9 cellular contexts compared by ENCODE assay signal in genomic region chr17:75645889-75646625, GRCh38. TPM values are rescaled to one million over a fixed set of nuclear protein-coding genes. Genes with fewer than 3 reads are reported as not detected.
A peak's percentile ranks its signal among the peaks of the same experiment; 100 is the strongest.
DNase-seq lines count a peak whose midpoint lies in the region; ATAC-seq, FAIRE-seq and TF ChIP-seq lines count a peak whose summit lies in the region.
"Had no signal": no experiment of that assay in that cellular context is flagged by ENCODE, and none has a peak within 500 bp of the region (broad histone marks: within the 10 kb centered on the region; RNA-seq: fewer than 3 reads in every experiment).

No MANE protein-coding gene starts in this region.

- no peak; a peak in 1 of 5 replicates for TF ChIP-seq RAD21 in A549 (conservative IDR thresholded peaks at IDR 0.05 in 1 of 2, IDR thresholded peaks at IDR 0.05 in 1 of 2)

- TF ChIP-seq POLR2A in A549 (IDR thresholded peaks at IDR 0.05; ENCODE audit: low read length) (peak; percentile 38; the same call in 1 of the 2 replicates), GM18951 (IDR thresholded peaks at IDR 0.05; ENCODE audit: extremely low read depth, insufficient read depth, insufficient read length) (peak; percentile 75)

- H4K20me1 ChIP-seq in astrocyte (ENCODE audit: insufficient read depth, low read length) = peaks cover 3% of the 10 kb centered on the region

- peak overlapping the region; percentile 90 for H3K27ac Mint-ChIP-seq in astrocyte (ENCODE audit: unreplicated experiment)

- H3K9me3 Mint-ChIP-seq in astrocyte (ENCODE audit: unreplicated experiment) = no peaks in the 10 kb centered on the region

- WGBS in A549 (ENCODE audit: missing lambda C conversion rate) = 15% methylated on average over 16 of the region's 16 CpGs

- FAIRE-seq in A549 (lab: Jason Lieb, UNC) = peak; percentile 90
- no peak for FAIRE-seq in astrocyte (lab: Jason Lieb, UNC)

- DNase-seq in A549 (ENCODE audit: low read depth in 1 of 2, low spot score in 1 of 2) = peak; percentile 94 to 99
- peak; percentile 97 for DNase-seq in HT-29 (ENCODE audit: low spot score)
- DNase-seq in astrocyte (ENCODE audit: low read depth) = no peak
- peak; percentile 94 for DNase-seq in medulla oblongata (ENCODE audit: extremely low spot score)
- no peak for DNase-seq in EL
- no peak for DNase-seq in NK-92 (lab: John Stamatoyannopoulos, UW; ENCODE audit: unreplicated experiment)
- no peak for DNase-seq in NCI-H524 (lab: John Stamatoyannopoulos, UW)

- peaks cover 16% of the 10 kb centered on the region for H3K36me3 Mint-ChIP-seq in astrocyte (ENCODE audit: low read depth, unreplicated experiment)

- H3K9ac ChIP-seq in astrocyte (ENCODE audit: low read length) = no peak overlapping the region

- in situ Hi-C loops in GM18951 (cut with MboI; ENCODE audit: low sequenced_read_pairs, unreplicated experiment) = no loop called here

- H3K9me3 ChIP-seq in A549 (no peaks in the 10 kb centered on the region), astrocyte (ENCODE audit: insufficient read depth, low read depth, low read length) (no peaks in the 10 kb centered on the region)
- H3K9me3 ChIP-seq: ascending aorta had no signal

- ATAC-seq in A549 = peak; percentile 90 to 96

- H3K27me3 ChIP-seq in astrocyte (ENCODE audit: insufficient read depth, low read length) = no peaks in the 10 kb centered on the region
- H3K27me3 ChIP-seq: ascending aorta had no signal

- H2AFZ ChIP-seq in astrocyte (ENCODE audit: low read depth, low read length) = no peak overlapping the region

- H3K36me3 ChIP-seq in astrocyte (ENCODE audit: insufficient read depth, low read length) = peaks cover 7% of the 10 kb centered on the region

- H3K4me2 ChIP-seq in A549 (peak overlapping the region; percentile 79), astrocyte (ENCODE audit: low read length) (no peak overlapping the region)

- H3K4me3 ChIP-seq in A549 (peak overlapping the region; percentile 25; the same call in 1 of the 3 replicates), astrocyte (ENCODE audit: insufficient read depth, low read depth, low read length) (no peak overlapping the region)
- H3K4me3 ChIP-seq: ascending aorta had no signal

- CTCF ChIA-PET in A549 (lab: Yijun Ruan, JAX) = interaction anchor here (1.0 to 51.3 kb wide), 13 partner anchors 0 to 372 kb away, joined by 3 to 2254 read pairs (median 6); partner anchors contain the start of genes GALK1, RECQL5, SAP30BP and SMIM5

- H3K27me3 Mint-ChIP-seq in astrocyte (ENCODE audit: low read depth, unreplicated experiment) = no peaks in the 10 kb centered on the region

- no peak for TF ChIP-seq EP300 in A549 (IDR thresholded peaks at IDR 0.05)

- peaks cover 12% of the 10 kb centered on the region for H3K4me1 Mint-ChIP-seq in astrocyte (ENCODE audit: low read depth, unreplicated experiment)

- no peaks in the 10 kb centered on the region for H3K79me2 ChIP-seq in astrocyte (ENCODE audit: insufficient read depth, low read length)

- H3K27ac ChIP-seq in A549 (peak overlapping the region; percentile 91 to 92), astrocyte (ENCODE audit: low read depth, low read length) (no peak overlapping the region)

- TF ChIP-seq CTCF in A549 (IDR thresholded peaks at IDR 0.05) (no peak), astrocyte (IDR thresholded peaks at IDR 0.05; ENCODE audit: insufficient read depth, low read depth, low read length) (no peak)

- peaks cover 31% of the 10 kb centered on the region for H3K4me1 ChIP-seq in A549
- peaks cover 8% of the 10 kb centered on the region for H3K4me1 ChIP-seq in astrocyte (ENCODE audit: insufficient read depth, low read length)
- H3K4me1 ChIP-seq: ascending aorta had no signal

- no peak overlapping the region for H3K4me3 Mint-ChIP-seq in astrocyte (ENCODE audit: unreplicated experiment)

- POLR2A ChIA-PET in A549 (lab: Yijun Ruan, JAX) = interaction anchor here (0.7 to 2.8 kb wide), 8 partner anchors 8 to 134 kb away, joined by 3 to 15 read pairs (median 4); partner anchors contain the start of genes RECQL5 and SMIM5

TF ChIP-seq in A549, 52 proteins besides CTCF, POLR2A, EP300 and RAD21 (continues in another document):
- TF ChIP-seq RNF2 (IDR thresholded peaks at IDR 0.05; ENCODE audit: borderline replicate concordance, low read depth) (no peak), BHLHE40 (IDR thresholded peaks at IDR 0.05; ENCODE audit: low read depth, low read length) (no peak), FOSL2 (IDR thresholded peaks at IDR 0.05) (no peak), FOSL2 (CRISPR knock-in tag; IDR thresholded peaks at IDR 0.05) (peak; percentile 30; the same call in 1 of the 2 replicates), MAFK (IDR thresholded peaks at IDR 0.05; ENCODE audit: partially characterized antibody) (peak; percentile 66), HES2 (IDR thresholded peaks at IDR 0.05) (no peak), RARB (CRISPR knock-in tag; IDR thresholded peaks at IDR 0.05) (peak; percentile 68; the same call in 1 of the 2 replicates), JUN (IDR thresholded peaks at IDR 0.05) (peak; percentile 45 to 47; a peak in 2 of 5 replicates), TP53 (CRISPR knock-in tag; IDR thresholded peaks at IDR 0.05) (no peak; the same call in 1 of the 2 replicates), CEBPB (IDR thresholded peaks at IDR 0.05) (no peak), CBX2 (IDR thresholded peaks at IDR 0.05; ENCODE audit: borderline replicate concordance, low read depth) (no peak), GATA3 (IDR thresholded peaks at IDR 0.05; ENCODE audit: borderline replicate concordance) (no peak), POLR2AphosphoS2 (conservative IDR thresholded peaks at IDR 0.05; ENCODE audit: low read length) (no peak), HDAC2 (IDR thresholded peaks at IDR 0.05) (no peak), FOXS1 (CRISPR knock-in tag; IDR thresholded peaks at IDR 0.05) (peak; percentile 46; the same call in 1 of the 2 replicates), RFX5 (IDR thresholded peaks at IDR 0.05) (peak; percentile 67), EHF (CRISPR knock-in tag; IDR thresholded peaks at IDR 0.05) (peak; percentile 82; the same call in 1 of the 2 replicates), MAZ (IDR thresholded peaks at IDR 0.05; ENCODE audit: borderline replicate concordance, low read depth, low read length) (no peak), HOXB13 (CRISPR knock-in tag; IDR thresholded peaks at IDR 0.05; ENCODE audit: low read depth) (peak; percentile 13), ESRRA (IDR thresholded peaks at IDR 0.05; ENCODE audit: borderline replicate concordance, low read length) (no peak), PBX3 (IDR thresholded peaks at IDR 0.05) (0 out of 2 replicates have a peak, but pooled peaks have one; percentile 40), TFCP2L1 (CRISPR knock-in tag; IDR thresholded peaks at IDR 0.05) (peak; percentile 11; the same call in 1 of the 2 replicates), FOSB (CRISPR knock-in tag; IDR thresholded peaks at IDR 0.05) (peak; percentile 89), NFE2L2 (conservative IDR thresholded peaks at IDR 0.05; ENCODE audit: low read length) (no peak)

RNA-seq across cellular contexts. Expression of gene SMIM5, which starts 12.8 kb away (rescaled TPM):
- 0.25 and 0.30 TPM in 2 replicates for polyA plus RNA-seq in A549 (2011; rRNA removed)
- 0.10 and 0.25 TPM in 2 replicates for polyA plus RNA-seq in A549 (2012; cell fraction: cytosol; rRNA removed)
- 0.86 and 0.97 TPM in 2 replicates for polyA plus RNA-seq in A549 (2012; cell fraction: nucleus; rRNA removed)
- 0.15 to 0.33 TPM (median 0.20 TPM) in 3 replicates for polyA plus RNA-seq in A549 (2017; fragmentation: RNase III; extraction: RNeasy Plus Mini Kit Qiagen cat#74134 plus additional on column Dnase treatment)
- 0.19 and 0.21 TPM in 2 replicates for polyA minus RNA-seq in A549 (2011; rRNA and poly(A)+ RNA removed)
- total RNA-seq in HT-29 (2014; rRNA removed; shearing (Covaris generic)) = 16.4 and 16.7 TPM in 2 replicates
- 0.07 TPM in 1 of 2 replicates, not detected in the other for total RNA-seq in astrocyte
- total RNA-seq: ascending aorta had no signal

RNA-seq across cellular contexts. Expression of gene RECQL5, which starts 20.9 kb away (rescaled TPM):
- polyA plus RNA-seq in A549 (2011; rRNA removed) (22.7 and 29.2 TPM in 2 replicates), A549 (2017; fragmentation: RNase III; extraction: RNeasy Plus Mini Kit Qiagen cat#74134 plus additional on column Dnase treatment) (37.3 to 42.5 TPM (median 39.9 TPM) in 3 replicates)
- polyA plus RNA-seq in A549 (2012; cell fraction: cytosol; rRNA removed) = 17.7 and 21.4 TPM in 2 replicates
- 159 and 161 TPM in 2 replicates for polyA plus RNA-seq in A549 (2012; cell fraction: nucleus; rRNA removed)
- 48.5 and 52.7 TPM in 2 replicates for polyA minus RNA-seq in A549 (2011; rRNA and poly(A)+ RNA removed)
- total RNA-seq in HT-29 (2014; rRNA removed; shearing (Covaris generic)) = 56.7 and 64.6 TPM in 2 replicates
- 24.6 and 25.9 TPM in 2 replicates for total RNA-seq in astrocyte

RNA-seq across cellular contexts. Expression of gene SAP30BP, which starts 21.1 kb away (rescaled TPM):
- polyA plus RNA-seq in A549 (2011; rRNA removed) (76.3 and 103 TPM in 2 replicates), A549 (2017; fragmentation: RNase III; extraction: RNeasy Plus Mini Kit Qiagen cat#74134 plus additional on column Dnase treatment) (125 to 139 TPM (median 136 TPM) in 3 replicates)
- 97.6 and 108 TPM in 2 replicates for polyA plus RNA-seq in A549 (2012; cell fraction: cytosol; rRNA removed)
- 186 and 190 TPM in 2 replicates for polyA plus RNA-seq in A549 (2012; cell fraction: nucleus; rRNA removed)
- polyA minus RNA-seq in A549 (2011; rRNA and poly(A)+ RNA removed) = 63.9 and 67.1 TPM in 2 replicates
- 53.8 and 56.1 TPM in 2 replicates for total RNA-seq in HT-29 (2014; rRNA removed; shearing (Covaris generic))
- total RNA-seq in astrocyte = 98.1 and 99.2 TPM in 2 replicates

RNA-seq across cellular contexts. Expression of gene MYO15B, which starts 58.5 kb away (rescaled TPM):
- polyA plus RNA-seq in A549 (2011; rRNA removed) (12.4 and 17.7 TPM in 2 replicates), A549 (2017; fragmentation: RNase III; extraction: RNeasy Plus Mini Kit Qiagen cat#74134 plus additional on column Dnase treatment) (27.4 to 33.9 TPM (median 33.5 TPM) in 3 replicates)
- 14.1 and 16.2 TPM in 2 replicates for polyA plus RNA-seq in A549 (2012; cell fraction: cytosol; rRNA removed)
- 120 and 145 TPM in 2 replicates for polyA plus RNA-seq in A549 (2012; cell fraction: nucleus; rRNA removed)
- 21.2 and 21.5 TPM in 2 replicates for polyA minus RNA-seq in A549 (2011; rRNA and poly(A)+ RNA removed)
- total RNA-seq in HT-29 (2014; rRNA removed; shearing (Covaris generic)) = 29.0 and 36.8 TPM in 2 replicates
- total RNA-seq in astrocyte = 3.5 and 6.2 TPM in 2 replicates

Comparison
In these comparisons a context has a peak if more than half of its experiments do, and no peak if none do; other contexts are left out.
1. DNase-seq: peak in A549 (2 of 2), HT-29 (single experiment) and medulla oblongata (single experiment); none in astrocyte (single experiment), EL (single experiment), NK-92 (single experiment) and NCI-H524 (0 of 2).
2. RNA of gene SMIM5, which starts 12.8 kb away (total RNA-seq): 16.4 to 16.7 TPM in HT-29; 0.07 TPM in astrocyte; every median in the first group is over 10 times any median in the second.